19 cellular contexts compared by ENCODE assay signal in the genomic region with DNA sequence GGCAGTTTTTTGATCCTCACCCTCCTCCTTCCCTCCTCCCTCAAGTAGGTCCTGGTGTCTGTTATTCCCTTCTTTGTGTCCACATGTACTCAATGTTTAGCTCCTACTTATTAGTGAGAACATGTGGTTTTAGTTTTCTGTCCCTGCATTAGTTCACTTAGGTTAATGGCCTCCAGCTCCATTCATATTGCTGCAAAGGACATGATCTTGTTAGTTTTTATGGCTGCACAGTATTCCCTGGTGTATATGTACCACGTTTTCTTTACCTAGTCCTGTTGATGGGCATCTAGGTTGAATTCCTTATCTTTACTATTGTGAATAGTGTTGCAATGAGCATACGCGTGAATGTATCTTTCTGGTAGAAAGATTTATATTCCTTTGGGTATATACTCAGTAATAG.
DNase-seq lines count a peak whose midpoint lies in the region; ATAC-seq and TF ChIP-seq lines count a peak whose summit lies in the region.
"Had no signal": no experiment of that assay in that cellular context is flagged by ENCODE, and none has a peak within 500 bp of the region (broad histone marks: within the 10 kb centered on the region; RNA-seq: fewer than 3 reads in every experiment).

No MANE protein-coding gene starts in this region.

- H3K4me3 ChIP-seq in SK-N-SH (ENCODE audit: low read depth in 2 of 2, low read length in 1 of 2) (no peak overlapping the region), fibroblast of villous mesenchyme (ENCODE audit: low read depth, low read length) (no peak overlapping the region)
- H3K4me3 ChIP-seq: BLaER1, GM23338 had no signal

- no peaks in the 10 kb centered on the region for H3K79me2 ChIP-seq in SK-N-SH (ENCODE audit: insufficient read depth)

- H3K9ac ChIP-seq in SK-N-SH: no peak overlapping the region
- H3K9ac ChIP-seq: BLaER1 had no signal

- TF ChIP-seq CTCF in SK-N-SH (IDR thresholded peaks at IDR 0.05): no peak
- no peak for TF ChIP-seq CTCF in fibroblast of villous mesenchyme (IDR thresholded peaks at IDR 0.05; ENCODE audit: insufficient read depth, low read depth, low read length)

- WGBS in SK-N-SH (ENCODE audit: low lambda C conversion rate): 66% methylated on average over 3 of the region's 3 CpGs

- H2AFZ ChIP-seq in SK-N-SH (ENCODE audit: low read depth): no peak overlapping the region
- H2AFZ ChIP-seq: GM23338 had no signal

- no peak overlapping the region for H3K4me2 ChIP-seq in SK-N-SH
- H3K4me2 ChIP-seq: BLaER1, GM23338 had no signal

- no peak overlapping the region for H3K27ac Mint-ChIP-seq in activated CD4-positive, alpha-beta memory T cell treated with anti-CD3 and anti-CD28 coated beads for 36 hours
- H3K27ac Mint-ChIP-seq: B cell; CD4-positive, CD25-positive, alpha-beta regulatory T cell; CD8-positive, alpha-beta T cell; GM23338; H9 had no signal

- no peak overlapping the region for H3K27ac ChIP-seq in SK-N-SH (ENCODE audit: low read depth in 2 of 2, low read length in 1 of 2)
- H3K27ac ChIP-seq: 22Rv1, BLaER1, C4-2B had no signal

- intact Hi-C loops in activated CD4-positive, alpha-beta memory T cell treated with anti-CD3 and anti-CD28 coated beads for 36 hours (cut with micrococcal nuclease): no loop called here

- CTCF ChIA-PET in SK-N-SH (lab: Yijun Ruan, JAX): no interaction called here
- CTCF ChIA-PET in activated CD4-positive, alpha-beta memory T cell treated with anti-CD3 and anti-CD28 coated beads for 36 hours (lab: Charles Lee): no interaction called here

- no peaks in the 10 kb centered on the region for H4K20me1 ChIP-seq in SK-N-SH (ENCODE audit: insufficient read depth)
- H4K20me1 ChIP-seq: BLaER1 had no signal

- DNase-seq in SK-N-SH: no peak
- peak; percentile 24 for DNase-seq in fibroblast of gingiva (ENCODE audit: low read depth)
- peak; percentile 45 for DNase-seq in fibroblast of villous mesenchyme (ENCODE audit: low read depth)
- DNase-seq in effector CD8-positive, alpha-beta T cell (lab: John Stamatoyannopoulos, UW): no peak
- no peak for DNase-seq in OCI-M2 (lab: John Stamatoyannopoulos, UW; ENCODE audit: unreplicated experiment)
- no peak for DNase-seq in activated CD4-positive, alpha-beta memory T cell treated with anti-CD3 and anti-CD28 coated beads for 36 hours
- DNase-seq: Caco-2; CD4-positive, CD25-positive, alpha-beta regulatory T cell; CD8-positive, alpha-beta T cell; DMS153; DND-41; H9 had no signal

- H3K36me3 Mint-ChIP-seq in activated CD4-positive, alpha-beta memory T cell treated with anti-CD3 and anti-CD28 coated beads for 36 hours: peaks cover 5% of the 10 kb centered on the region
- H3K36me3 Mint-ChIP-seq: CD4-positive, CD25-positive, alpha-beta regulatory T cell had no signal

- no peaks in the 10 kb centered on the region for H3K36me3 ChIP-seq in SK-N-SH (replicated peaks in 1 of 2; ENCODE audit: control insufficient read depth in 1 of 2, insufficient read depth in 2 of 2, low read length in 1 of 2)
- H3K36me3 ChIP-seq: BLaER1 had no signal

- no peak for TF ChIP-seq RAD21 in SK-N-SH (IDR thresholded peaks at IDR 0.05; ENCODE audit: low read length)

- no peaks in the 10 kb centered on the region for H3K27me3 ChIP-seq in SK-N-SH (ENCODE audit: insufficient read depth)
- H3K27me3 ChIP-seq: BLaER1 had no signal

- no peaks in the 10 kb centered on the region for H3K9me2 ChIP-seq in SK-N-SH

- TF ChIP-seq EP300 in SK-N-SH (IDR thresholded peaks at IDR 0.05; ENCODE audit: borderline replicate concordance in 1 of 2, low read depth in 1 of 2, low read length in 1 of 2): no peak

- H3K4me1 Mint-ChIP-seq in activated CD4-positive, alpha-beta memory T cell treated with anti-CD3 and anti-CD28 coated beads for 36 hours (ENCODE audit: low read depth): no peaks in the 10 kb centered on the region
- H3K4me1 Mint-ChIP-seq: B cell; CD4-positive, CD25-positive, alpha-beta regulatory T cell; GM23338 had no signal

- no peaks in the 10 kb centered on the region for H3K9me3 ChIP-seq in SK-N-SH
- H3K9me3 ChIP-seq: BLaER1, Caco-2 had no signal

- H3K4me1 ChIP-seq in SK-N-SH (ENCODE audit: control insufficient read depth in 1 of 2, insufficient read depth in 2 of 2, low read depth in 1 of 2, low read length in 1 of 2): no peaks in the 10 kb centered on the region
- H3K4me1 ChIP-seq: BLaER1, Caco-2 had no signal

- POLR2A ChIA-PET in SK-N-SH (lab: Yijun Ruan, JAX): no interaction called here
- POLR2A ChIA-PET in activated CD4-positive, alpha-beta memory T cell treated with anti-CD3 and anti-CD28 coated beads for 36 hours (lab: Charles Lee): no interaction called here

- no peaks in the 10 kb centered on the region for H3F3A ChIP-seq in SK-N-SH (replicated peaks; ENCODE audit: insufficient read depth)

- H3K27me3 Mint-ChIP-seq in activated CD4-positive, alpha-beta memory T cell treated with anti-CD3 and anti-CD28 coated beads for 36 hours: no peaks in the 10 kb centered on the region
- H3K27me3 Mint-ChIP-seq: B cell had no signal

- no peak overlapping the region for H3K4me3 Mint-ChIP-seq in activated CD4-positive, alpha-beta memory T cell treated with anti-CD3 and anti-CD28 coated beads for 36 hours
- H3K4me3 Mint-ChIP-seq: B cell; CD4-positive, CD25-positive, alpha-beta regulatory T cell; CD8-positive, alpha-beta T cell; GM23338; H9 had no signal

- peaks cover 28% of the 10 kb centered on the region for H3K9me3 Mint-ChIP-seq in activated CD4-positive, alpha-beta memory T cell treated with anti-CD3 and anti-CD28 coated beads for 36 hours
- H3K9me3 Mint-ChIP-seq: GM23338 had no signal

- no peak for ATAC-seq in SK-N-SH treated with all-trans-retinoic acid at 6 μM for 48 hours
- ATAC-seq: CD8-positive, alpha-beta T cell; GM23338; HCT116 had no signal

TF ChIP-seq in SK-N-SH treated with all-trans-retinoic acid at 6 μM for 48 hours, 23 proteins besides CTCF, POLR2A, EP300 and RAD21:
- TF ChIP-seq ZNF8 (CRISPR knock-in tag; IDR thresholded peaks at IDR 0.05) (peak; percentile 52; the same call in 1 of the 2 replicates), ZFP30 (CRISPR knock-in tag; IDR thresholded peaks at IDR 0.05) (no peak), ZNF70 (CRISPR knock-in tag; IDR thresholded peaks at IDR 0.05) (peak; percentile 94)

TF ChIP-seq in SK-N-SH, 30 proteins besides CTCF, POLR2A, EP300 and RAD21:
- TF ChIP-seq GABPA (IDR thresholded peaks at IDR 0.05; ENCODE audit: low read depth) (no peak), RXRA (IDR thresholded peaks at IDR 0.05; ENCODE audit: borderline replicate concordance, low read depth) (no peak), SMC3 (IDR thresholded peaks at IDR 0.05; ENCODE audit: low read depth, low read length) (no peak), CHD2 (IDR thresholded peaks at IDR 0.05; ENCODE audit: low read length, partially characterized antibody) (no peak), SIN3A (IDR thresholded peaks at IDR 0.05; ENCODE audit: borderline replicate concordance, low read depth, low read length) (no peak), POLR2AphosphoS5 (IDR thresholded peaks at IDR 0.05; ENCODE audit: low read depth, low read length) (no peak), RCOR1 (IDR thresholded peaks at IDR 0.05; ENCODE audit: low read length) (no peak), NRF1 (IDR thresholded peaks at IDR 0.05; ENCODE audit: low read depth, low read length) (no peak), MXI1 (IDR thresholded peaks at IDR 0.05; ENCODE audit: low read depth, low read length) (no peak), YY1 (IDR thresholded peaks at IDR 0.05; ENCODE audit: low read depth) (no peak), TEAD4 (IDR thresholded peaks at IDR 0.05; ENCODE audit: borderline replicate concordance, insufficient read depth) (no peak)
- TF ChIP-seq, protein P1, sequence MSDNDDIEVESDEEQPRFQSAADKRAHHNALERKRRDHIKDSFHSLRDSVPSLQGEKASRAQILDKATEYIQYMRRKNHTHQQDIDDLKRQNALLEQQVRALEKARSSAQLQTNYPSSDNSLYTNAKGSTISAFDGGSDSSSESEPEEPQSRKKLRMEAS (IDR thresholded peaks at IDR 0.05; ENCODE audit: low read depth): no peak
- TF ChIP-seq, protein P2, sequence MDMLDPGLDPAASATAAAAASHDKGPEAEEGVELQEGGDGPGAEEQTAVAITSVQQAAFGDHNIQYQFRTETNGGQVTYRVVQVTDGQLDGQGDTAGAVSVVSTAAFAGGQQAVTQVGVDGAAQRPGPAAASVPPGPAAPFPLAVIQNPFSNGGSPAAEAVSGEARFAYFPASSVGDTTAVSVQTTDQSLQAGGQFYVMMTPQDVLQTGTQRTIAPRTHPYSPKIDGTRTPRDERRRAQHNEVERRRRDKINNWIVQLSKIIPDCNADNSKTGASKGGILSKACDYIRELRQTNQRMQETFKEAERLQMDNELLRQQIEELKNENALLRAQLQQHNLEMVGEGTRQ (IDR thresholded peaks at IDR 0.05; ENCODE audit: borderline replicate concordance, low read depth, low read length): no peak
- TF ChIP-seq, protein P3, sequence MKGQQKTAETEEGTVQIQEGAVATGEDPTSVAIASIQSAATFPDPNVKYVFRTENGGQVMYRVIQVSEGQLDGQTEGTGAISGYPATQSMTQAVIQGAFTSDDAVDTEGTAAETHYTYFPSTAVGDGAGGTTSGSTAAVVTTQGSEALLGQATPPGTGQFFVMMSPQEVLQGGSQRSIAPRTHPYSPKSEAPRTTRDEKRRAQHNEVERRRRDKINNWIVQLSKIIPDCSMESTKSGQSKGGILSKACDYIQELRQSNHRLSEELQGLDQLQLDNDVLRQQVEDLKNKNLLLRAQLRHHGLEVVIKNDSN (IDR thresholded peaks at IDR 0.05; ENCODE audit: borderline replicate concordance, low read depth): no peak
- TF ChIP-seq, protein P4, sequence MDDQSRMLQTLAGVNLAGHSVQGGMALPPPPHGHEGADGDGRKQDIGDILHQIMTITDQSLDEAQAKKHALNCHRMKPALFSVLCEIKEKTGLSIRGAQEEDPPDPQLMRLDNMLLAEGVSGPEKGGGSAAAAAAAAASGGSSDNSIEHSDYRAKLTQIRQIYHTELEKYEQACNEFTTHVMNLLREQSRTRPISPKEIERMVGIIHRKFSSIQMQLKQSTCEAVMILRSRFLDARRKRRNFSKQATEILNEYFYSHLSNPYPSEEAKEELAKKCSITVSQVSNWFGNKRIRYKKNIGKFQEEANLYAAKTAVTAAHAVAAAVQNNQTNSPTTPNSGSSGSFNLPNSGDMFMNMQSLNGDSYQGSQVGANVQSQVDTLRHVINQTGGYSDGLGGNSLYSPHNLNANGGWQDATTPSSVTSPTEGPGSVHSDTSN (IDR thresholded peaks at IDR 0.05): no peak

Comparison
In these comparisons a context has a peak if more than half of its experiments do, and no peak if none do; other contexts are left out.
1. DNase-seq: peak in fibroblast of gingiva (single experiment) and fibroblast of villous mesenchyme (single experiment); none in SK-N-SH (single experiment), effector CD8-positive, alpha-beta T cell (single experiment), OCI-M2 (single experiment) and activated CD4-positive, alpha-beta memory T cell treated with anti-CD3 and anti-CD28 coated beads for 36 hours (single experiment).